In the genomic region with DNA sequence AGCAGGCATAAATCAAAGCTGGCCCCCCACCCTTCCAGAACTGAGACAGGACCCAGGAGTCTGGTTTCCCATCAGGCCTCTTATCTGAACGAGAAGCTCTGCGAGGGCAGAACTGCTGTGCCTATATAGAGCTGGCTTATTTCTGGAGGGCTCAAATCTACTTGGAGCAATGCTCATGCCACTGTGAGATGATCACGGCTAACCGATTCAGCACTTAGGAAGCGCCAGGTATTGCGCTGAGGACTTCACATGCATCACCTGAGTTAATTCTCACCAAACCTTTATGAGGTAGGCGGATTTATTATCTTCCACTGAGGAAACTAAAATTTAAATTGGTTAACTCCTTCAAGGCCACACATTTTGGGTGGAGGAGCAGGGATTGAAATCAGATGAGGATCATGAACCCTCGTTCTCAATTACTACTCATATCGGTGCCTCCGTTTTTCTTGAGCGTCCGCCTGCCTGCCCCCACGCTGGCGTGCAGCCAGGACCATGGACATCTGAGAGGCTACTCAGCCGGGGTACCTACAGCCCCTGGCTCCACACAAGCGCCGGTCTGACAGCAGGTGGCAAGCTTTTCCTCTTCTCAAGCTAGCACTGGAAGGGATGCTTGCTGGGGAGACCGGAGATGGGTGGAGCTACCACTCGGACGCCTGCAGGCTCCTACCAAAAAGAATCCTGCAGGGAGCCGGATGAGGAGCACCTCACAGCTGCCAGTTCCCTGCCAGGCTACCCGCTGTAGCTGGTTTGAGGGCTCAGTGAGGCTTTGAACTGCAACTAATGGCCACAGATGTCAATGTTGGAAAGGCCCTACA, we compare ENCODE assay signal across 1 cellular context.
TF ChIP-seq lines count a peak whose summit lies in the region.

No MANE protein-coding gene starts in this region.

TF ChIP-seq in HepG2, 621 proteins besides CTCF, POLR2A, EP300 and RAD21 (continued from another document and continues in another):
- TF ChIP-seq, protein P1, sequence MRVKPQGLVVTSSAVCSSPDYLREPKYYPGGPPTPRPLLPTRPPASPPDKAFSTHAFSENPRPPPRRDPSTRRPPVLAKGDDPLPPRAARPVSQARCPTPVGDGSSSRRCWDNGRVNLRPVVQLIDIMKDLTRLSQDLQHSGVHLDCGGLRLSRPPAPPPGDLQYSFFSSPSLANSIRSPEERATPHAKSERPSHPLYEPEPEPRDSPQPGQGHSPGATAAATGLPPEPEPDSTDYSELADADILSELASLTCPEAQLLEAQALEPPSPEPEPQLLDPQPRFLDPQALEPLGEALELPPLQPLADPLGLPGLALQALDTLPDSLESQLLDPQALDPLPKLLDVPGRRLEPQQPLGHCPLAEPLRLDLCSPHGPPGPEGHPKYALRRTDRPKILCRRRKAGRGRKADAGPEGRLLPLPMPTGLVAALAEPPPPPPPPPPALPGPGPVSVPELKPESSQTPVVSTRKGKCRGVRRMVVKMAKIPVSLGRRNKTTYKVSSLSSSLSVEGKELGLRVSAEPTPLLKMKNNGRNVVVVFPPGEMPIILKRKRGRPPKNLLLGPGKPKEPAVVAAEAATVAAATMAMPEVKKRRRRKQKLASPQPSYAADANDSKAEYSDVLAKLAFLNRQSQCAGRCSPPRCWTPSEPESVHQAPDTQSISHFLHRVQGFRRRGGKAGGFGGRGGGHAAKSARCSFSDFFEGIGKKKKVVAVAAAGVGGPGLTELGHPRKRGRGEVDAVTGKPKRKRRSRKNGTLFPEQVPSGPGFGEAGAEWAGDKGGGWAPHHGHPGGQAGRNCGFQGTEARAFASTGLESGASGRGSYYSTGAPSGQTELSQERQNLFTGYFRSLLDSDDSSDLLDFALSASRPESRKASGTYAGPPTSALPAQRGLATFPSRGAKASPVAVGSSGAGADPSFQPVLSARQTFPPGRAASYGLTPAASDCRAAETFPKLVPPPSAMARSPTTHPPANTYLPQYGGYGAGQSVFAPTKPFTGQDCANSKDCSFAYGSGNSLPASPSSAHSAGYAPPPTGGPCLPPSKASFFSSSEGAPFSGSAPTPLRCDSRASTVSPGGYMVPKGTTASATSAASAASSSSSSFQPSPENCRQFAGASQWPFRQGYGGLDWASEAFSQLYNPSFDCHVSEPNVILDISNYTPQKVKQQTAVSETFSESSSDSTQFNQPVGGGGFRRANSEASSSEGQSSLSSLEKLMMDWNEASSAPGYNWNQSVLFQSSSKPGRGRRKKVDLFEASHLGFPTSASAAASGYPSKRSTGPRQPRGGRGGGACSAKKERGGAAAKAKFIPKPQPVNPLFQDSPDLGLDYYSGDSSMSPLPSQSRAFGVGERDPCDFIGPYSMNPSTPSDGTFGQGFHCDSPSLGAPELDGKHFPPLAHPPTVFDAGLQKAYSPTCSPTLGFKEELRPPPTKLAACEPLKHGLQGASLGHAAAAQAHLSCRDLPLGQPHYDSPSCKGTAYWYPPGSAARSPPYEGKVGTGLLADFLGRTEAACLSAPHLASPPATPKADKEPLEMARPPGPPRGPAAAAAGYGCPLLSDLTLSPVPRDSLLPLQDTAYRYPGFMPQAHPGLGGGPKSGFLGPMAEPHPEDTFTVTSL (CRISPR knock-in tag; IDR thresholded peaks at IDR 0.05; ENCODE audit: borderline replicate concordance), result 0 out of 2 replicates have a peak, but pooled peaks have one; percentile 10
- TF ChIP-seq GTF2F1 (IDR thresholded peaks at IDR 0.05; ENCODE audit: low read length) (no peak), GABPA (IDR thresholded peaks at IDR 0.05; ENCODE audit: low read depth, low read length) (no peak), GABPA (CRISPR knock-in tag; IDR thresholded peaks at IDR 0.05; ENCODE audit: low read depth) (no peak), SUZ12 (IDR thresholded peaks at IDR 0.05; ENCODE audit: low read depth, low read length) (no peak; the same call in 1 of the 2 replicates), MED8 (CRISPR knock-in tag; IDR thresholded peaks at IDR 0.05; ENCODE audit: insufficient replicate concordance) (no peak), PAF1 (CRISPR knock-in tag; IDR thresholded peaks at IDR 0.05) (peak; percentile 80; the same call in 1 of the 2 replicates), U2AF2 (IDR thresholded peaks at IDR 0.05; ENCODE audit: low read depth, low read length) (no peak), FOXO1 (CRISPR knock-in tag; IDR thresholded peaks at IDR 0.05) (no peak; the same call in 1 of the 2 replicates), CENPX (CRISPR knock-in tag; IDR thresholded peaks at IDR 0.05) (no peak), FOXK1 (CRISPR knock-in tag; IDR thresholded peaks at IDR 0.05; ENCODE audit: borderline replicate concordance, low read depth) (0 out of 2 replicates have a peak, but pooled peaks have one; percentile 15), ZNF605 (CRISPR knock-in tag; IDR thresholded peaks at IDR 0.05) (peak; percentile 93), NR3C1 (CRISPR knock-in tag; IDR thresholded peaks at IDR 0.05) (no peak), NFE2L2 (IDR thresholded peaks at IDR 0.05; ENCODE audit: low read length) (no peak), ZNF329 (CRISPR knock-in tag; IDR thresholded peaks at IDR 0.05; ENCODE audit: low read depth) (no peak), KLF15 (CRISPR knock-in tag; IDR thresholded peaks at IDR 0.05; ENCODE audit: borderline replicate concordance) (peak; percentile 52; the same call in 1 of the 2 replicates), HMG20A (CRISPR knock-in tag; IDR thresholded peaks at IDR 0.05; ENCODE audit: borderline replicate concordance) (no peak), FOXM1 (CRISPR knock-in tag; IDR thresholded peaks at IDR 0.05) (no peak), ZNF660 (CRISPR knock-in tag; IDR thresholded peaks at IDR 0.05; ENCODE audit: borderline replicate concordance, low read depth) (no peak), PAWR (CRISPR knock-in tag; IDR thresholded peaks at IDR 0.05; ENCODE audit: borderline replicate concordance) (peak; percentile 83; the same call in 1 of the 2 replicates), ZNF615 (CRISPR knock-in tag; IDR thresholded peaks at IDR 0.05; ENCODE audit: borderline replicate concordance) (no peak), ZNF780A (CRISPR knock-in tag; IDR thresholded peaks at IDR 0.05) (peak; percentile 51; the same call in 1 of the 2 replicates), DNMT3B (CRISPR knock-in tag; conservative IDR thresholded peaks at IDR 0.05) (no peak)
- TF ChIP-seq, protein P2, sequence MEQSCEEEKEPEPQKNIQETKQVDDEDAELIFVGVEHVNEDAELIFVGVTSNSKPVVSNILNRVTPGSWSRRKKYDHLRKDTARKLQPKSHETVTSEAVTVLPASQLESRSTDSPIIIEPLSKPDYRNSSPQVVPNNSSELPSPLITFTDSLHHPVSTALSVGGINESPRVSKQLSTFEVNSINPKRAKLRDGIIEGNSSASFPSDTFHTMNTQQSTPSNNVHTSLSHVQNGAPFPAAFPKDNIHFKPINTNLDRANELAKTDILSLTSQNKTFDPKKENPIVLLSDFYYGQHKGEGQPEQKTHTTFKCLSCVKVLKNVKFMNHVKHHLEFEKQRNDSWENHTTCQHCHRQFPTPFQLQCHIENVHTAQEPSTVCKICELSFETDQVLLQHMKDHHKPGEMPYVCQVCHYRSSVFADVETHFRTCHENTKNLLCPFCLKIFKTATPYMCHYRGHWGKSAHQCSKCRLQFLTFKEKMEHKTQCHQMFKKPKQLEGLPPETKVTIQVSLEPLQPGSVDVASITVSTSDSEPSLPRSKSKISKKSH (CRISPR knock-in tag; IDR thresholded peaks at IDR 0.05; ENCODE audit: borderline replicate concordance), result no peak
- TF ChIP-seq, protein P3, sequence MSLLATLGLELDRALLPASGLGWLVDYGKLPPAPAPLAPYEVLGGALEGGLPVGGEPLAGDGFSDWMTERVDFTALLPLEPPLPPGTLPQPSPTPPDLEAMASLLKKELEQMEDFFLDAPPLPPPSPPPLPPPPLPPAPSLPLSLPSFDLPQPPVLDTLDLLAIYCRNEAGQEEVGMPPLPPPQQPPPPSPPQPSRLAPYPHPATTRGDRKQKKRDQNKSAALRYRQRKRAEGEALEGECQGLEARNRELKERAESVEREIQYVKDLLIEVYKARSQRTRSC (CRISPR knock-in tag; IDR thresholded peaks at IDR 0.05; ENCODE audit: low read depth), result no peak
- TF ChIP-seq, protein P4, sequence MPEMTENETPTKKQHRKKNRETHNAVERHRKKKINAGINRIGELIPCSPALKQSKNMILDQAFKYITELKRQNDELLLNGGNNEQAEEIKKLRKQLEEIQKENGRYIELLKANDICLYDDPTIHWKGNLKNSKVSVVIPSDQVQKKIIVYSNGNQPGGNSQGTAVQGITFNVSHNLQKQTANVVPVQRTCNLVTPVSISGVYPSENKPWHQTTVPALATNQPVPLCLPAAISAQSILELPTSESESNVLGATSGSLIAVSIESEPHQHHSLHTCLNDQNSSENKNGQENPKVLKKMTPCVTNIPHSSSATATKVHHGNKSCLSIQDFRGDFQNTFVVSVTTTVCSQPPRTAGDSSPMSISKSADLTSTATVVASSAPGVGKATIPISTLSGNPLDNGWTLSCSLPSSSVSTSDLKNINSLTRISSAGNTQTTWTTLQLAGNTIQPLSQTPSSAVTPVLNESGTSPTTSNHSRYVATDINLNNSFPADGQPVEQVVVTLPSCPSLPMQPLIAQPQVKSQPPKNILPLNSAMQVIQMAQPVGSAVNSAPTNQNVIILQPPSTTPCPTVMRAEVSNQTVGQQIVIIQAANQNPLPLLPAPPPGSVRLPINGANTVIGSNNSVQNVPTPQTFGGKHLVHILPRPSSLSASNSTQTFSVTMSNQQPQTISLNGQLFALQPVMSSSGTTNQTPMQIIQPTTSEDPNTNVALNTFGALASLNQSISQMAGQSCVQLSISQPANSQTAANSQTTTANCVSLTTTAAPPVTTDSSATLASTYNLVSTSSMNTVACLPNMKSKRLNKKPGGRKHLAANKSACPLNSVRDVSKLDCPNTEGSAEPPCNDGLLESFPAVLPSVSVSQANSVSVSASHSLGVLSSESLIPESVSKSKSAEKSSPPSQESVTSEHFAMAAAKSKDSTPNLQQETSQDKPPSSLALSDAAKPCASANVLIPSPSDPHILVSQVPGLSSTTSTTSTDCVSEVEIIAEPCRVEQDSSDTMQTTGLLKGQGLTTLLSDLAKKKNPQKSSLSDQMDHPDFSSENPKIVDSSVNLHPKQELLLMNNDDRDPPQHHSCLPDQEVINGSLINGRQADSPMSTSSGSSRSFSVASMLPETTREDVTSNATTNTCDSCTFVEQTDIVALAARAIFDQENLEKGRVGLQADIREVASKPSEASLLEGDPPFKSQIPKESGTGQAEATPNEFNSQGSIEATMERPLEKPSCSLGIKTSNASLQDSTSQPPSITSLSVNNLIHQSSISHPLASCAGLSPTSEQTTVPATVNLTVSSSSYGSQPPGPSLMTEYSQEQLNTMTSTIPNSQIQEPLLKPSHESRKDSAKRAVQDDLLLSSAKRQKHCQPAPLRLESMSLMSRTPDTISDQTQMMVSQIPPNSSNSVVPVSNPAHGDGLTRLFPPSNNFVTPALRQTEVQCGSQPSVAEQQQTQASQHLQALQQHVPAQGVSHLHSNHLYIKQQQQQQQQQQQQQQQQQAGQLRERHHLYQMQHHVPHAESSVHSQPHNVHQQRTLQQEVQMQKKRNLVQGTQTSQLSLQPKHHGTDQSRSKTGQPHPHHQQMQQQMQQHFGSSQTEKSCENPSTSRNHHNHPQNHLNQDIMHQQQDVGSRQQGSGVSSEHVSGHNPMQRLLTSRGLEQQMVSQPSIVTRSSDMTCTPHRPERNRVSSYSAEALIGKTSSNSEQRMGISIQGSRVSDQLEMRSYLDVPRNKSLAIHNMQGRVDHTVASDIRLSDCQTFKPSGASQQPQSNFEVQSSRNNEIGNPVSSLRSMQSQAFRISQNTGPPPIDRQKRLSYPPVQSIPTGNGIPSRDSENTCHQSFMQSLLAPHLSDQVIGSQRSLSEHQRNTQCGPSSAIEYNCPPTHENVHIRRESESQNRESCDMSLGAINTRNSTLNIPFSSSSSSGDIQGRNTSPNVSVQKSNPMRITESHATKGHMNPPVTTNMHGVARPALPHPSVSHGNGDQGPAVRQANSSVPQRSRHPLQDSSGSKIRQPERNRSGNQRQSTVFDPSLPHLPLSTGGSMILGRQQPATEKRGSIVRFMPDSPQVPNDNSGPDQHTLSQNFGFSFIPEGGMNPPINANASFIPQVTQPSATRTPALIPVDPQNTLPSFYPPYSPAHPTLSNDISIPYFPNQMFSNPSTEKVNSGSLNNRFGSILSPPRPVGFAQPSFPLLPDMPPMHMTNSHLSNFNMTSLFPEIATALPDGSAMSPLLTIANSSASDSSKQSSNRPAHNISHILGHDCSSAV (CRISPR knock-in tag; IDR thresholded peaks at IDR 0.05; ENCODE audit: borderline replicate concordance), result no peak
- TF ChIP-seq, protein P5, sequence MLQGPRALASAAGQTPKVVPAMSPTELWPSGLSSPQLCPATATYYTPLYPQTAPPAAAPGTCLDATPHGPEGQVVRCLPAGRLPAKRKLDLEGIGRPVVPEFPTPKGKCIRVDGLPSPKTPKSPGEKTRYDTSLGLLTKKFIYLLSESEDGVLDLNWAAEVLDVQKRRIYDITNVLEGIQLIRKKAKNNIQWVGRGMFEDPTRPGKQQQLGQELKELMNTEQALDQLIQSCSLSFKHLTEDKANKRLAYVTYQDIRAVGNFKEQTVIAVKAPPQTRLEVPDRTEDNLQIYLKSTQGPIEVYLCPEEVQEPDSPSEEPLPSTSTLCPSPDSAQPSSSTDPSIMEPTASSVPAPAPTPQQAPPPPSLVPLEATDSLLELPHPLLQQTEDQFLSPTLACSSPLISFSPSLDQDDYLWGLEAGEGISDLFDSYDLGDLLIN (CRISPR knock-in tag; IDR thresholded peaks at IDR 0.05; ENCODE audit: borderline replicate concordance), result 0 out of 2 replicates have a peak, but pooled peaks have one; percentile 38
- TF ChIP-seq, protein P6, sequence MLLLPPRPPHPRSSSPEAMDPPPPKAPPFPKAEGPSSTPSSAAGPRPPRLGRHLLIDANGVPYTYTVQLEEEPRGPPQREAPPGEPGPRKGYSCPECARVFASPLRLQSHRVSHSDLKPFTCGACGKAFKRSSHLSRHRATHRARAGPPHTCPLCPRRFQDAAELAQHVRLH (CRISPR knock-in tag; IDR thresholded peaks at IDR 0.05; ENCODE audit: borderline replicate concordance, low read depth), result 0 out of 2 replicates have a peak, but pooled peaks have one; percentile 54
- TF ChIP-seq, protein P7, sequence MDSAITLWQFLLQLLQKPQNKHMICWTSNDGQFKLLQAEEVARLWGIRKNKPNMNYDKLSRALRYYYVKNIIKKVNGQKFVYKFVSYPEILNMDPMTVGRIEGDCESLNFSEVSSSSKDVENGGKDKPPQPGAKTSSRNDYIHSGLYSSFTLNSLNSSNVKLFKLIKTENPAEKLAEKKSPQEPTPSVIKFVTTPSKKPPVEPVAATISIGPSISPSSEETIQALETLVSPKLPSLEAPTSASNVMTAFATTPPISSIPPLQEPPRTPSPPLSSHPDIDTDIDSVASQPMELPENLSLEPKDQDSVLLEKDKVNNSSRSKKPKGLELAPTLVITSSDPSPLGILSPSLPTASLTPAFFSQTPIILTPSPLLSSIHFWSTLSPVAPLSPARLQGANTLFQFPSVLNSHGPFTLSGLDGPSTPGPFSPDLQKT (CRISPR knock-in tag; IDR thresholded peaks at IDR 0.05; ENCODE audit: borderline replicate concordance), result no peak
